ENCODE assay signal across 24 cellular contexts in genomic region chr12:102385343-102385742, GRCh38.
"Had no signal": no experiment of that assay in that cellular context is flagged by ENCODE, and none has a peak within 500 bp of the region (broad histone marks: within the 10 kb centered on the region; RNA-seq: fewer than 3 reads in every experiment).

No MANE protein-coding gene starts in this region.

- H3K27ac Mint-ChIP-seq: stimulated activated effector memory CD8-positive, alpha-beta T cell treated with anti-CD3 and anti-CD28 coated beads, Interleukin-12 subunit alpha, Interleukin-12 subunit beta, amount 100 ng/mL, for 72 hours; stimulated activated memory B cell treated with anti-CD40 and anti-IgM and Interleukin-4, amounts not matched to agents 10 μg/mL and 1 μg/mL and 100 μg/mL, for 72 hours; stimulated activated naive B cell treated with anti-CD40 and anti-IgM and Interleukin-4, amounts not matched to agents 10 μg/mL and 1 μg/mL and 100 μg/mL, for 72 hours; stimulated activated naive CD8-positive, alpha-beta T cell treated with anti-CD3 and anti-CD28 coated beads, Interleukin-15, amount 100 ng/mL, for 72 hours; stimulated activated naive CD8-positive, alpha-beta T cell treated with anti-CD3 and anti-CD28 coated beads, Interleukin-15, Interleukin-2, amounts not matched to agents 100 ng/mL and 50 ng/mL, for 24 hours; type B pancreatic cell had no signal

- DNase-seq: stimulated activated CD4-positive, alpha-beta T cell treated with anti-CD3 and anti-CD28 coated beads, Interleukin-2, amount 100 ng/mL, for 48 hours; stimulated activated CD4-positive, alpha-beta T cell treated with anti-CD3 and anti-CD28 coated beads, Interleukin-4, amount 100 ng/mL, for 1 hour; stimulated activated CD4-positive, alpha-beta T cell treated with anti-CD3 and anti-CD28 coated beads, Interleukin-4, amount 100 ng/mL, for 24 hours; stimulated activated CD4-positive, alpha-beta T cell treated with anti-CD3 and anti-CD28 coated beads, Interleukin-4, amount 100 ng/mL, for 4 hours; stimulated activated CD8-positive, alpha-beta memory T cell treated with anti-CD3 and anti-CD28 coated beads, Interleukin-4, amount 100 ng/mL, for 48 hours; stimulated activated naive B cell treated with anti-CD40 and anti-IgM and Interleukin-4, amounts not matched to agents 10 μg/mL and 1 μg/mL and 100 μg/mL, for 72 hours; stimulated activated naive CD4-positive, alpha-beta T cell; stimulated activated naive CD4-positive, alpha-beta T cell treated with Interleukin-2 at 50 U/mL for 16 hours; stimulated activated naive CD8-positive, alpha-beta T cell treated with anti-CD3 and anti-CD28 coated beads, Interleukin-15, amount 100 ng/mL, for 72 hours; stimulated activated naive CD8-positive, alpha-beta T cell treated with anti-CD3 and anti-CD28 coated beads, Interleukin-15, Interleukin-2, amounts not matched to agents 100 U/mL and 50 U/mL, for 24 hours; stomach; substantia nigra; testis; thyroid gland; tibial artery; transverse colon; trophoblast cell; upper lobe of left lung; upper lobe of right lung; uterus had no signal

- ATAC-seq: stimulated activated effector memory CD8-positive, alpha-beta T cell treated with anti-CD3 and anti-CD28 coated beads, Interleukin-12 subunit alpha, Interleukin-12 subunit beta, amount 100 ng/mL, for 72 hours; stimulated activated memory B cell treated with anti-CD40 and anti-IgM and Interleukin-4, amounts not matched to agents 10 μg/mL and 1 μg/mL and 100 μg/mL, for 72 hours; stimulated activated naive B cell treated with anti-CD40 and anti-IgM and Interleukin-4, amounts not matched to agents 10 μg/mL and 1 μg/mL and 100 μg/mL, for 72 hours; stimulated activated naive CD8-positive, alpha-beta T cell treated with anti-CD3 and anti-CD28 coated beads, Interleukin-15, amount 100 ng/mL, for 72 hours; stimulated activated naive CD8-positive, alpha-beta T cell treated with anti-CD3 and anti-CD28 coated beads, Interleukin-15, Interleukin-2, amounts not matched to agents 100 U/mL and 50 U/mL, for 24 hours; upper lobe of right lung had no signal

- H3K4me1 Mint-ChIP-seq: stimulated activated effector memory CD8-positive, alpha-beta T cell treated with anti-CD3 and anti-CD28 coated beads, Interleukin-12 subunit alpha, Interleukin-12 subunit beta, amount 100 ng/mL, for 72 hours; stimulated activated naive B cell treated with anti-CD40 and anti-IgM and Interleukin-4, amounts not matched to agents 10 μg/mL and 1 μg/mL and 100 μg/mL, for 72 hours had no signal

- H3K4me3 Mint-ChIP-seq: stimulated activated effector memory CD8-positive, alpha-beta T cell treated with anti-CD3 and anti-CD28 coated beads, Interleukin-12 subunit alpha, Interleukin-12 subunit beta, amount 100 ng/mL, for 72 hours; stimulated activated memory B cell treated with anti-CD40 and anti-IgM and Interleukin-4, amounts not matched to agents 10 μg/mL and 1 μg/mL and 100 μg/mL, for 72 hours; stimulated activated naive B cell treated with anti-CD40 and anti-IgM and Interleukin-4, amounts not matched to agents 10 μg/mL and 1 μg/mL and 100 μg/mL, for 72 hours; stimulated activated naive CD8-positive, alpha-beta T cell treated with anti-CD3 and anti-CD28 coated beads, Interleukin-15, amount 100 ng/mL, for 72 hours; stimulated activated naive CD8-positive, alpha-beta T cell treated with anti-CD3 and anti-CD28 coated beads, Interleukin-15, Interleukin-2, amounts not matched to agents 100 ng/mL and 50 ng/mL, for 24 hours; type B pancreatic cell had no signal

- H3K36me3 Mint-ChIP-seq: stimulated activated effector memory CD8-positive, alpha-beta T cell treated with anti-CD3 and anti-CD28 coated beads, Interleukin-12 subunit alpha, Interleukin-12 subunit beta, amount 100 ng/mL, for 72 hours had no signal
